Comparison of ENCODE assay signal across 13 cellular contexts in the genomic region with DNA sequence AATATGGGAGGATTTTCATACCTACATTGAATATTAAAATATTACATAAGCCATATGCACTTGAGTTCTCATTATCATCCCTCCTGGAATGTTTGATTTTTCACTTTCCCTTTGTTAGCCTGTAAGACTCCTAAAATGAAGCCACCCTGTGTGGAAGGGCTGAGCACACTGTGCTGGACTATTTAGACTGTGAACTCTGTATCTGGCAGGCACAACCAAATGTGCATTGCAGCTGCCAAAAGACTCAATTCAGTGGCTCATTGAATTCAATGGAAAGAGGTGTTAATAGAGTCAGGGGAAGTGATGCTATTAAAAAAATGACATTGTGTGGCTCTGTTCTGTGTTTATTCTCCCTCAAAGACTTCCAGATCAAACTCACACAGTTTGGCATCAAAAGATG.
"Had no signal": no experiment of that assay in that cellular context is flagged by ENCODE, and none has a peak within 500 bp of the region (broad histone marks: within the 10 kb centered on the region; RNA-seq: fewer than 3 reads in every experiment).

No MANE protein-coding gene starts in this region.

- H3K27me3 ChIP-seq: cardiac muscle cell, suprapubic skin, vagina had no signal

- H3K36me3 ChIP-seq: cardiac muscle cell, suprapubic skin, vagina had no signal

- H3K9me3 ChIP-seq: suprapubic skin, vagina had no signal

- H3K4me3 ChIP-seq: cardiac muscle cell, dorsolateral prefrontal cortex, lung, suprapubic skin, vagina had no signal

- ATAC-seq: stimulated activated naive CD8-positive, alpha-beta T cell treated with anti-CD3 and anti-CD28 coated beads, Interleukin-15, Interleukin-2, amounts not matched to agents 100 U/mL and 50 U/mL, for 24 hours had no signal

- H3K4me1 ChIP-seq: suprapubic skin, vagina had no signal

- H3K27ac ChIP-seq: cardiac muscle cell, suprapubic skin, vagina had no signal

- DNase-seq: activated CD4-positive, alpha-beta T cell treated with anti-CD3 and anti-CD28 coated beads, Interleukin-2, amount 50 U/mL, for 4 hours; dorsolateral prefrontal cortex; left cardiac atrium; nephron progenitor cell; occipital lobe; retina; stimulated activated CD4-positive, alpha-beta T cell treated with anti-CD3 and anti-CD28 coated beads, Interleukin-2, amount 100 ng/mL, for 24 hours; stimulated activated naive CD8-positive, alpha-beta T cell treated with anti-CD3 and anti-CD28 coated beads, Interleukin-15, Interleukin-2, amounts not matched to agents 100 U/mL and 50 U/mL, for 24 hours; trophoblast cell had no signal
